1 cellular context compared by ENCODE assay signal in the genomic region with DNA sequence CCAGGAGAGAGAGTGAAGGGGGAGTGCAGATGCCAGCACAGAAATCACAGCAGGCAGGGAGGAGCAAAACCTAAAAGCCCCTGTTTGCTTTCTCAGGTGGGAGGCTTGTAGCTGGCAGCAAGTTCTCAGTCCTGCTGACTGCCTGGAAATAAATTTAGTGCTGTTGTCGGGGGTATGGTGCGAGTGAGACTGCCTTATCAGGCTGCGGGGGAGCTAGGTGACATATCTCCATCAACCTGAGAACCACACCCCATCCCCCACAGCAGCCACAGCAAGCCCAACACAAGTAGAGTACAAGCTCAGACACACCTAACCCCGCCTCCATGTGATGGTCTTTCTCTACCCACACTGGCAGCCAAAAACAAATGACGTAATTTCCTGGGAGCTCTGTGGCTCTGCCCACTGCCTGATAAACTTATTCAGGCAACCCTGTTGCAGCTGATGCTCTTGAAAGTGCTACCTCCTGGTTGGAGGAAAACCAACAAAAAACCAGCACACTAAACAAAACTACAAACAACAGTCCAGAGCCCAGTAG.
TF ChIP-seq lines count a peak whose summit lies in the region.

No MANE protein-coding gene starts in this region.

TF ChIP-seq in GM23338, 12 proteins besides CTCF, POLR2A, EP300 and RAD21:
- TF ChIP-seq REST (IDR thresholded peaks at IDR 0.05; ENCODE audit: unreplicated experiment), result no peak
- no peak for TF ChIP-seq CREB1 (CRISPR knock-in tag; IDR thresholded peaks at IDR 0.05; ENCODE audit: low read depth)
- TF ChIP-seq ZNF114 (CRISPR knock-in tag; IDR thresholded peaks at IDR 0.05), result no peak
- no peak for TF ChIP-seq JUNB (IDR thresholded peaks at IDR 0.05; ENCODE audit: unreplicated experiment)
- TF ChIP-seq POLR2AphosphoS5 (IDR thresholded peaks at IDR 0.05; ENCODE audit: low read depth), result no peak
